In genomic region chr13:113918981-113919646, GRCh38 we compare ENCODE assay signal across 31 cellular contexts. TPM values are rescaled to one million over a fixed set of nuclear protein-coding genes. Genes with fewer than 3 reads are reported as not detected.
DNase-seq lines count a peak whose midpoint lies in the region; ATAC-seq, FAIRE-seq and TF ChIP-seq lines count a peak whose summit lies in the region.
"Had no signal": no experiment of that assay in that cellular context is flagged by ENCODE, and none has a peak within 500 bp of the region (broad histone marks: within the 10 kb centered on the region; RNA-seq: fewer than 3 reads in every experiment).

No MANE protein-coding gene starts in this region.

- H3K9ac ChIP-seq in HepG2 (ENCODE audit: insufficient read depth, low read depth, low read length) = no peak overlapping the region
- H3K9ac ChIP-seq: parathyroid adenoma had no signal

- in situ Hi-C loops in brain microvascular endothelial cell (cut with HindIII; ENCODE audit: low pct_ligation_motif_present, low sequenced_read_pairs) = no loop called here
- in situ Hi-C loops in HepG2 (cut with HindIII; ENCODE audit: extremely low pct_ligation_motif_present, low pct_unique_long_range_greater_than_20kb) = no loop called here

- no peaks in the 10 kb centered on the region for H3K4me1 ChIP-seq in upper lobe of left lung
- no peaks in the 10 kb centered on the region for H3K4me1 ChIP-seq in HepG2 (ENCODE audit: insufficient read depth, low read length)
- H3K4me1 ChIP-seq: A549, parathyroid adenoma, testis had no signal

- H3K27me3 Mint-ChIP-seq in activated naive CD4-positive, alpha-beta T cell treated with anti-CD3 and anti-CD28 coated beads, Interleukin-2, amount 10 ng/mL, durations not matched to agents 7 days and 5 days = peaks cover 36% of the 10 kb centered on the region

- no peak overlapping the region for H3K4me3 ChIP-seq in upper lobe of left lung
- H3K4me3 ChIP-seq in brain microvascular endothelial cell (ENCODE audit: low read depth, low read length) = no peak overlapping the region
- no peak overlapping the region for H3K4me3 ChIP-seq in HepG2 (replicated peaks in 1 of 3; ENCODE audit: insufficient read depth in 1 of 3, low read depth in 2 of 3, low read length in 3 of 3)
- H3K4me3 ChIP-seq: A549, testis had no signal

- H3K36me3 ChIP-seq in upper lobe of left lung = no peaks in the 10 kb centered on the region
- no peaks in the 10 kb centered on the region for H3K36me3 ChIP-seq in brain microvascular endothelial cell (replicated peaks)
- no peaks in the 10 kb centered on the region for H3K36me3 ChIP-seq in HepG2 (replicated peaks in 1 of 2; ENCODE audit: control insufficient read depth in 1 of 2, insufficient read depth in 2 of 2, low read length in 2 of 2)

- H4K20me1 ChIP-seq in HepG2 (ENCODE audit: insufficient read depth, low read length) = no peaks in the 10 kb centered on the region

- H3K27ac ChIP-seq in upper lobe of left lung (no peak overlapping the region), brain microvascular endothelial cell (no peak overlapping the region), HepG2 (ENCODE audit: extremely low read length, insufficient read depth, low read length) (no peak overlapping the region)
- H3K27ac ChIP-seq: A549, parathyroid adenoma, testis had no signal

- H3K9me3 ChIP-seq in upper lobe of left lung (peaks cover 0 to 11% (median 5%) of the 10 kb centered on the region in 4 donors), HepG2 (ENCODE audit: low read length) (peaks cover 6% of the 10 kb centered on the region; the same call in 1 of the 2 replicates)
- H3K9me3 ChIP-seq: testis had no signal

- TF ChIP-seq EP300 in upper lobe of left lung (IDR thresholded peaks at IDR 0.05) (no peak), HepG2 (IDR thresholded peaks at IDR 0.05; ENCODE audit: low read depth in 2 of 2, low read length in 2 of 2) (no peak), HepG2 (CRISPR knock-in tag; IDR thresholded peaks at IDR 0.05; ENCODE audit: borderline replicate concordance) (no peak)

- POLR2A ChIA-PET in HepG2 (lab: Yijun Ruan, JAX) = no interaction called here

- peak; percentile 18 for DNase-seq in activated naive CD4-positive, alpha-beta T cell treated with anti-CD3 and anti-CD28 coated beads, Interleukin-2, amount 10 ng/mL, durations not matched to agents 7 days and 5 days
- DNase-seq in activated naive CD4-positive, alpha-beta T cell treated with anti-CD3 and anti-CD28 coated beads, Interleukin-2, amount 50 U/mL, for 16 hours = no peak
- DNase-seq in activated CD8-positive, alpha-beta memory T cell treated with anti-CD3 and anti-CD28 coated beads for 24 hours = peak; percentile 46
- DNase-seq in mesenteric fat pad (ENCODE audit: low spot score) (peak; percentile 79), upper lobe of left lung (peak; percentile 12 to 73), brain microvascular endothelial cell (no peak), HepG2 (ENCODE audit: low spot score) (no peak)
- DNase-seq: activated gamma-delta T cell treated with Interleukin-2 at 50 U/mL for 16 hours; foreskin fibroblast; GOT3; mammary epithelial cell; NCI-H1105; NCI-H187 treated with DMSO at 0.1 percent for 48 hours; NCI-H2171 treated with DMSO at 0.1 percent for 48 hours; NCI-H524; right cardiac atrium; SHP77; stimulated activated CD4-positive, alpha-beta T cell treated with anti-CD3 and anti-CD28 coated beads, Interleukin-12 subunit alpha, Interleukin-12 subunit beta, amount 100 ng/mL, for 4 hours; stimulated activated CD4-positive, alpha-beta T cell treated with anti-CD3 and anti-CD28 coated beads, Interleukin-4, amount 100 ng/mL, for 4 hours; stimulated activated naive CD4-positive, alpha-beta T cell; SW 1271; T-helper 9 cell; testis had no signal

- no peaks in the 10 kb centered on the region for H3K79me2 ChIP-seq in HepG2 (ENCODE audit: insufficient read depth, low read length)
- H3K79me2 ChIP-seq: parathyroid adenoma had no signal

- ATAC-seq in upper lobe of left lung (ENCODE audit: low FRiP score in 2 of 2) = no peak
- no peak for ATAC-seq in HG02588 (IDR thresholded peaks at IDR 0.05; ENCODE audit: unreplicated experiment)
- no peak for ATAC-seq in HepG2
- ATAC-seq: A549; CD8-positive, alpha-beta T cell; right cardiac atrium had no signal

- TF ChIP-seq POLR2A in upper lobe of left lung (IDR thresholded peaks at IDR 0.05) (no peak), HepG2 (IDR thresholded peaks at IDR 0.05; ENCODE audit: insufficient read depth in 1 of 2, low read depth in 2 of 2, low read length in 2 of 2) (no peak)

- no peak for TF ChIP-seq RAD21 in HepG2 (CRISPR knock-in tag; IDR thresholded peaks at IDR 0.05)

- FAIRE-seq in HepG2 (lab: Jason Lieb, UNC) = no peak
- FAIRE-seq: A549 had no signal

- intact Hi-C loops in HepG2 (cut with micrococcal nuclease; ENCODE audit: unreplicated experiment) = no loop called here

- no peaks in the 10 kb centered on the region for H3K4me1 Mint-ChIP-seq in activated naive CD4-positive, alpha-beta T cell treated with anti-CD3 and anti-CD28 coated beads, Interleukin-2, amount 10 ng/mL, durations not matched to agents 7 days and 5 days
- H3K4me1 Mint-ChIP-seq: B cell, IgD-negative memory B cell had no signal

- H3K36me3 Mint-ChIP-seq in activated naive CD4-positive, alpha-beta T cell treated with anti-CD3 and anti-CD28 coated beads, Interleukin-2, amount 10 ng/mL, durations not matched to agents 7 days and 5 days = no peaks in the 10 kb centered on the region
- H3K36me3 Mint-ChIP-seq: CD8-positive, alpha-beta T cell had no signal

- no peaks in the 10 kb centered on the region for H3K27me3 ChIP-seq in upper lobe of left lung
- H3K27me3 ChIP-seq in brain microvascular endothelial cell (replicated peaks) = peaks cover 7% of the 10 kb centered on the region
- H3K27me3 ChIP-seq in HepG2 (ENCODE audit: control insufficient read depth in 1 of 2, insufficient read depth in 2 of 2, low read length in 2 of 2) = peaks cover 2 to 26% of the 10 kb centered on the region in 2 experiments; a peak in 3 of 5 replicates
- H3K27me3 ChIP-seq: testis had no signal

- H3K27ac Mint-ChIP-seq in activated naive CD4-positive, alpha-beta T cell treated with anti-CD3 and anti-CD28 coated beads, Interleukin-2, amount 10 ng/mL, durations not matched to agents 7 days and 5 days = no peak overlapping the region
- H3K27ac Mint-ChIP-seq: B cell; CD8-positive, alpha-beta T cell; IgD-negative memory B cell had no signal

- no peak overlapping the region for H3K4me2 ChIP-seq in HepG2 (ENCODE audit: low read depth, low read length)
- H3K4me2 ChIP-seq: A549 had no signal

- no peak overlapping the region for H2AFZ ChIP-seq in HepG2 (ENCODE audit: low read length)
- H2AFZ ChIP-seq: parathyroid adenoma had no signal

- CTCF ChIA-PET in activated naive CD4-positive, alpha-beta T cell treated with anti-CD3 and anti-CD28 coated beads, Interleukin-2, amount 10 ng/mL, durations not matched to agents 7 days and 5 days (lab: Charles Lee) = no interaction called here
- CTCF ChIA-PET in HepG2 (lab: Yijun Ruan, JAX; ENCODE audit: low intra/inter-chr PET ratio, low total read pairs) = no interaction called here

- 85 to 89% methylated on average over 19 to 23 of the region's 23 CpGs for WGBS in upper lobe of left lung, 2 donors
- 40% methylated on average over 2 of the region's 23 CpGs for WGBS in HepG2 (ENCODE audit: low lambda C conversion rate)

- TF ChIP-seq CTCF in upper lobe of left lung (IDR thresholded peaks at IDR 0.05) (no peak), brain microvascular endothelial cell (IDR thresholded peaks at IDR 0.05; ENCODE audit: low read depth, low read length, missing control alignments) (no peak), HepG2 (CRISPR knock-in tag; IDR thresholded peaks at IDR 0.05) (no peak)

- no peak overlapping the region for H3K4me3 Mint-ChIP-seq in activated naive CD4-positive, alpha-beta T cell treated with anti-CD3 and anti-CD28 coated beads, Interleukin-2, amount 10 ng/mL, durations not matched to agents 7 days and 5 days
- H3K4me3 Mint-ChIP-seq: B cell; CD8-positive, alpha-beta T cell; IgD-negative memory B cell had no signal

- no TSS peak for BruUV-seq in HepG2 (replicated peaks; lab: Mats Ljungman, UMichigan)

- H3K9me3 Mint-ChIP-seq in activated naive CD4-positive, alpha-beta T cell treated with anti-CD3 and anti-CD28 coated beads, Interleukin-2, amount 10 ng/mL, durations not matched to agents 7 days and 5 days = peaks cover 3% of the 10 kb centered on the region

RNA-seq across cellular contexts. Expression of gene C13orf46, which starts 54.8 kb away (rescaled TPM):
- 2.5 TPM for total RNA-seq in mesenteric fat pad
- total RNA-seq in upper lobe of left lung = 10 to 100 TPM in 5 of 6 donors, 1 to 10 TPM in 1; 5.5 to 44.0 (median 14.7) TPM
- total RNA-seq in HepG2 (2016; rRNA removed; fragmentation: Illumina TruSeq; extraction: Trizol) = not detected in 2 replicates
- not detected in 2 replicates for total RNA-seq in HepG2 (2016; cell fraction: cytosol; rRNA removed; fragmentation: Illumina TruSeq; extraction: Trizol; ENCODE audit: low read depth)
- not detected in 2 replicates for total RNA-seq in HepG2 (2016; cell fraction: insoluble cytoplasmic fraction; rRNA removed; fragmentation: Illumina TruSeq; extraction: Trizol)
- not detected in 2 replicates for total RNA-seq in HepG2 (2016; cell fraction: membrane; rRNA removed; fragmentation: Illumina TruSeq; extraction: Trizol)
- not detected in 2 replicates for total RNA-seq in HepG2 (2016; cell fraction: nucleus; rRNA removed; fragmentation: Illumina TruSeq; extraction: Trizol)
- polyA plus RNA-seq in HepG2 (2011; rRNA removed) = 0.01 TPM in 1 of 2 replicates, not detected in the other
- polyA plus RNA-seq in HepG2 (2011; cell fraction: cytosol; rRNA removed) = not detected in 2 replicates
- polyA plus RNA-seq in HepG2 (2011; cell fraction: nucleus; rRNA removed) = 0.03 TPM in 1 of 2 replicates, not detected in the other
- polyA plus RNA-seq in HepG2 (2012) = not detected in 2 replicates
- not detected in 2 replicates for polyA plus RNA-seq in HepG2 (2016; cell fraction: cytosol; fragmentation: Illumina TruSeq; extraction: Trizol; ENCODE audit: low read depth)
- polyA plus RNA-seq in HepG2 (2016; cell fraction: insoluble cytoplasmic fraction; fragmentation: Illumina TruSeq; extraction: Trizol; ENCODE audit: low read depth) = not detected in 2 replicates
- polyA plus RNA-seq in HepG2 (2016; cell fraction: membrane; fragmentation: Illumina TruSeq; extraction: Trizol; ENCODE audit: low read depth) = not detected in 2 replicates
- polyA plus RNA-seq in HepG2 (2016; cell fraction: nucleus; fragmentation: Illumina TruSeq; extraction: Trizol; ENCODE audit: insufficient read depth, low read depth) = not detected in 2 replicates
- polyA minus RNA-seq in HepG2 (2011; rRNA and poly(A)+ RNA removed; ENCODE audit: low replicate concordance) = 1.9 TPM in 1 of 2 replicates, not detected in the other
- not detected in 2 replicates for polyA minus RNA-seq in HepG2 (2011; cell fraction: cytosol; rRNA and poly(A)+ RNA removed)
- 0.13 TPM in 1 of 2 replicates, not detected in the other for polyA minus RNA-seq in HepG2 (2011; cell fraction: nucleus; rRNA and poly(A)+ RNA removed)
- total RNA-seq: epithelial cell of proximal tubule had no signal
- polyA plus RNA-seq: neural cell had no signal

RNA-seq across cellular contexts. Expression of gene GAS6, which starts 55.2 kb away (rescaled TPM):
- total RNA-seq in mesenteric fat pad (88.6 TPM), upper lobe of left lung (100 to 1,000 TPM; 129 to 299 (median 180) TPM), HepG2 (2016; rRNA removed; fragmentation: Illumina TruSeq; extraction: Trizol) (0.09 and 0.11 TPM in 2 replicates)
- total RNA-seq in HepG2 (2016; cell fraction: cytosol; rRNA removed; fragmentation: Illumina TruSeq; extraction: Trizol; ENCODE audit: low read depth) = 0.09 TPM in 1 of 2 replicates, not detected in the other
- 0.09 TPM in 1 of 2 replicates, not detected in the other for total RNA-seq in HepG2 (2016; cell fraction: insoluble cytoplasmic fraction; rRNA removed; fragmentation: Illumina TruSeq; extraction: Trizol)
- 0.19 and 0.21 TPM in 2 replicates for total RNA-seq in HepG2 (2016; cell fraction: membrane; rRNA removed; fragmentation: Illumina TruSeq; extraction: Trizol)
- total RNA-seq in HepG2 (2016; cell fraction: nucleus; rRNA removed; fragmentation: Illumina TruSeq; extraction: Trizol) = 0.28 TPM in 1 of 2 replicates, not detected in the other
- 0.21 and 0.24 TPM in 2 replicates for polyA plus RNA-seq in HepG2 (2011; rRNA removed)
- 0.14 and 0.34 TPM in 2 replicates for polyA plus RNA-seq in HepG2 (2011; cell fraction: cytosol; rRNA removed)
- polyA plus RNA-seq in HepG2 (2011; cell fraction: nucleus; rRNA removed) = 0.57 and 0.93 TPM in 2 replicates
- polyA plus RNA-seq in HepG2 (2012) = 0.13 and 0.23 TPM in 2 replicates
- 0.05 and 0.14 TPM in 2 replicates for polyA plus RNA-seq in HepG2 (2016; cell fraction: cytosol; fragmentation: Illumina TruSeq; extraction: Trizol; ENCODE audit: low read depth)
- polyA plus RNA-seq in HepG2 (2016; cell fraction: insoluble cytoplasmic fraction; fragmentation: Illumina TruSeq; extraction: Trizol; ENCODE audit: low read depth) = 0.09 and 0.13 TPM in 2 replicates
- 0.15 and 0.21 TPM in 2 replicates for polyA plus RNA-seq in HepG2 (2016; cell fraction: membrane; fragmentation: Illumina TruSeq; extraction: Trizol; ENCODE audit: low read depth)
- polyA plus RNA-seq in HepG2 (2016; cell fraction: nucleus; fragmentation: Illumina TruSeq; extraction: Trizol; ENCODE audit: insufficient read depth, low read depth) = 0.52 and 0.59 TPM in 2 replicates
- polyA minus RNA-seq in HepG2 (2011; rRNA and poly(A)+ RNA removed; ENCODE audit: low replicate concordance) = 0.16 and 5.7 TPM in 2 replicates
- polyA minus RNA-seq in HepG2 (2011; cell fraction: cytosol; rRNA and poly(A)+ RNA removed) = not detected in 2 replicates
- polyA minus RNA-seq in HepG2 (2011; cell fraction: nucleus; rRNA and poly(A)+ RNA removed) = 0.13 TPM in 1 of 2 replicates, not detected in the other

Comparison
In these comparisons a context has a peak if more than half of its experiments do, and no peak if none do; other contexts are left out.
1. DNase-seq: peak in activated naive CD4-positive, alpha-beta T cell treated with anti-CD3 and anti-CD28 coated beads, Interleukin-2, amount 10 ng/mL, durations not matched to agents 7 days and 5 days (single experiment), activated CD8-positive, alpha-beta memory T cell treated with anti-CD3 and anti-CD28 coated beads for 24 hours (single experiment), mesenteric fat pad (single experiment) and upper lobe of left lung (2 of 2); none in activated naive CD4-positive, alpha-beta T cell treated with anti-CD3 and anti-CD28 coated beads, Interleukin-2, amount 50 U/mL, for 16 hours (single experiment), brain microvascular endothelial cell (single experiment) and HepG2 (single experiment).
2. RNA of gene GAS6, which starts 55.2 kb away (total RNA-seq): 129 to 299 TPM in upper lobe of left lung and 88.6 TPM in mesenteric fat pad (single experiment); 0.09 to 0.28 TPM in HepG2; every median in the first group is over 10 times any median in the second.